8 cellular contexts compared by ENCODE assay signal in genomic region chr7:138161600-138162081, GRCh38.
DNase-seq lines count a peak whose midpoint lies in the region; ATAC-seq, FAIRE-seq and TF ChIP-seq lines count a peak whose summit lies in the region.

No MANE protein-coding gene starts in this region.

- H3K4me3 Mint-ChIP-seq in activated T-cell treated with anti-CD3 and anti-CD28 coated beads, Interleukin-2, amount 50 U/mL, for 4 hours, result no peak overlapping the region

- no peaks in the 10 kb centered on the region for H3K36me3 ChIP-seq in thyroid gland

- peak; percentile 88 to 91 for ATAC-seq in activated T-cell treated with anti-CD3 and anti-CD28 coated beads, Interleukin-2, amount 50 U/mL, for 4 hours

- H3K4me1 ChIP-seq in thyroid gland, result no peaks in the 10 kb centered on the region

- FAIRE-seq in RCC 7860 (lab: Jason Lieb, UNC), result peak; percentile 84

- no peaks in the 10 kb centered on the region for H3K4me1 Mint-ChIP-seq in activated T-cell treated with anti-CD3 and anti-CD28 coated beads, Interleukin-2, amount 50 U/mL, for 4 hours (ENCODE audit: low read depth)

- H3K4me3 ChIP-seq in LNCaP clone FGC (ENCODE audit: low read depth, low read length), result no peak overlapping the region
- no peak overlapping the region for H3K4me3 ChIP-seq in fibroblast of mammary gland (ENCODE audit: control insufficient read depth, low read depth, low read length)
- H3K4me3 ChIP-seq in thyroid gland (replicated peaks in 1 of 3), result no peak overlapping the region

- H3K36me3 Mint-ChIP-seq in activated T-cell treated with anti-CD3 and anti-CD28 coated beads, Interleukin-2, amount 50 U/mL, for 4 hours (ENCODE audit: insufficient read depth), result no peaks in the 10 kb centered on the region

- intact Hi-C loops in thyroid gland (cut with DNase I), result loop anchor here (5.0 kb wide), 1 partner anchor 576 kb away; no protein-coding TSS in a partner anchor

- TF ChIP-seq POLR2A in thyroid gland (IDR thresholded peaks at IDR 0.05), result no peak

- H3K9me3 ChIP-seq in thyroid gland, result no peaks in the 10 kb centered on the region

- peaks cover 12% of the 10 kb centered on the region for H3K9me3 Mint-ChIP-seq in activated T-cell treated with anti-CD3 and anti-CD28 coated beads, Interleukin-2, amount 50 U/mL, for 4 hours

- TF ChIP-seq CTCF in LNCaP clone FGC (IDR thresholded peaks at IDR 0.05; ENCODE audit: control insufficient read depth, extremely low read depth, insufficient read depth) (peak; percentile 93), fibroblast of mammary gland (conservative IDR thresholded peaks at IDR 0.05; ENCODE audit: control insufficient read depth, insufficient read depth, low read depth, low read length) (peak; percentile 63), thyroid gland (IDR thresholded peaks at IDR 0.05) (peak in 5 of 6 experiments; percentile 22 to 87 (median 73))

- WGBS in thyroid gland, 2 donors, result 8 to 14% methylated on average over 3 to 4 of the region's 4 CpGs

- no peaks in the 10 kb centered on the region for H3K27me3 ChIP-seq in thyroid gland

- peaks cover 1% of the 10 kb centered on the region for H3K27me3 Mint-ChIP-seq in activated T-cell treated with anti-CD3 and anti-CD28 coated beads, Interleukin-2, amount 50 U/mL, for 4 hours (ENCODE audit: low read depth)

- H3K27ac ChIP-seq in thyroid gland, result no peak overlapping the region

- DNase-seq in GM04504 (ENCODE audit: low read depth) (peak; percentile 64), HCEC 1CT (peak; percentile 77), LNCaP clone FGC (ENCODE audit: low read depth) (peak; percentile 80), RCC 7860 (ENCODE audit: low spot score) (peak; percentile 88), fibroblast of mammary gland (ENCODE audit: low read depth) (peak; percentile 81), non-pigmented ciliary epithelial cell (ENCODE audit: low read depth) (peak; percentile 67), thyroid gland (peak; percentile 84)
- peak; percentile 60 for DNase-seq in activated T-cell treated with anti-CD3 and anti-CD28 coated beads, Interleukin-2, amount 50 U/mL, for 4 hours
